In the genomic region with DNA sequence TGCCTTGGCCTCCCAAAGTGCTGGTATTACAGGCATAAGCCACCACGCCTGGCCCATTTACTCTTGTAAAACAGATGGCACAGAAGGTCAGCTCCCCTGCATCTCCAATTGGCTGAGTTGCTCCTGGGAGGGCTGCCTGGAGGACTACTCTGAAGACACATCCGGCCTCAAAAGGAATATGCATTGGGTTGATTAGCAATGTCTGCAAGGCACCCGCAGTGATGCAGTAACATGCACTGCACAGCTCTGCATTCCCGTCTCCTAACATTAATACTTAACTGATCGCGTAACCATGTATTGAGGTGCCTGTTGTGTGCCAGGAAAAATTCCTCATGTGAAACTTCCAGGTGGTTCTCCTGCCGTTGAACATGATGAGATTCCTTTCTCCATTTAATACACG, we compare ENCODE assay signal across 30 cellular contexts. TPM values are rescaled to one million over a fixed set of nuclear protein-coding genes. Genes with fewer than 3 reads are reported as not detected.
"Had no signal": no experiment of that assay in that cellular context is flagged by ENCODE, and none has a peak within 500 bp of the region (broad histone marks: within the 10 kb centered on the region; RNA-seq: fewer than 3 reads in every experiment).

No MANE protein-coding gene starts in this region.

- H3K9me3 ChIP-seq: ascending aorta had no signal

- H3K4me3 Mint-ChIP-seq: activated B cell treated with CpG ODN at 0.5 μM for 24 hours; activated CD4-positive, alpha-beta T cell treated with anti-CD3 and anti-CD28 coated beads, Interleukin-2, amount 10 ng/mL, durations not matched to agents 24 days and 14 days; activated naive CD8-positive, alpha-beta T cell treated with anti-CD3 and anti-CD28 coated beads, Interleukin-2, amount 50 U/mL, for 24 hours; activated T-cell treated with anti-CD3 and anti-CD28 coated beads, Interleukin-2, amount 50 U/mL, for 4 hours; T-helper 1 cell treated with Interleukin-12 subunit alpha and Interleukin-12 subunit beta and Interleukin-4 antibody, amounts not matched to agents 30 μg/mL and 1 μg/mL, for 36 hours had no signal

- H3K36me3 ChIP-seq: ascending aorta, brain microvascular endothelial cell, cardiac muscle cell, Peyer's patch, SJSA1 had no signal

- H3K4me1 ChIP-seq: ascending aorta had no signal

- H3K9me3 Mint-ChIP-seq: activated B cell treated with CpG ODN at 0.5 μM for 24 hours; activated CD4-positive, alpha-beta T cell treated with anti-CD3 and anti-CD28 coated beads, Interleukin-2, amount 10 ng/mL, durations not matched to agents 24 days and 14 days; activated naive CD4-positive, alpha-beta T cell treated with anti-CD3 and anti-CD28 coated beads, Interleukin-2, amount 50 U/mL, for 72 hours; activated naive CD8-positive, alpha-beta T cell treated with anti-CD3 and anti-CD28 coated beads, Interleukin-2, amount 50 U/mL, for 24 hours; activated T-cell treated with anti-CD3 and anti-CD28 coated beads, Interleukin-2, amount 50 U/mL, for 4 hours; T-helper 1 cell treated with Interleukin-12 subunit alpha and Interleukin-12 subunit beta and Interleukin-4 antibody, amounts not matched to agents 30 μg/mL and 1 μg/mL, for 36 hours had no signal

- H3K27ac ChIP-seq: ascending aorta, brain microvascular endothelial cell, cardiac muscle cell, Peyer's patch, RWPE1, SJSA1 had no signal

- H3K4me3 ChIP-seq: ascending aorta, cardiac muscle cell, Peyer's patch, SJSA1 had no signal

- H3K27ac Mint-ChIP-seq: activated B cell treated with CpG ODN at 0.5 μM for 24 hours; activated CD4-positive, alpha-beta T cell treated with anti-CD3 and anti-CD28 coated beads, Interleukin-2, amount 10 ng/mL, durations not matched to agents 24 days and 14 days; activated naive CD4-positive, alpha-beta T cell treated with anti-CD3 and anti-CD28 coated beads, Interleukin-2, amount 50 U/mL, for 72 hours; activated naive CD8-positive, alpha-beta T cell treated with anti-CD3 and anti-CD28 coated beads, Interleukin-2, amount 50 U/mL, for 24 hours; T-helper 1 cell treated with Interleukin-12 subunit alpha and Interleukin-12 subunit beta and Interleukin-4 antibody, amounts not matched to agents 30 μg/mL and 1 μg/mL, for 36 hours had no signal

- DNase-seq: activated B cell treated with CpG ODN at 0.5 μM for 24 hours; activated CD4-positive, alpha-beta T cell treated with anti-CD3 and anti-CD28 coated beads for 1 hour; activated CD4-positive, alpha-beta T cell treated with anti-CD3 and anti-CD28 coated beads, Interleukin-2, amount 10 ng/mL, durations not matched to agents 24 days and 14 days; activated CD4-positive, alpha-beta T cell treated with anti-CD3 and anti-CD28 coated beads, Interleukin-2, amount 50 U/mL, for 48 hours; activated CD8-positive, alpha-beta memory T cell treated with anti-CD3 and anti-CD28 coated beads for 24 hours; activated effector memory CD4-positive, alpha-beta T cell treated with anti-CD3 and anti-CD28 coated beads, Interleukin-2, amount 50 U/mL, for 16 hours; activated naive CD4-positive, alpha-beta T cell treated with Interleukin-2 at 50 U/mL for 16 hours; activated naive CD8-positive, alpha-beta T cell treated with anti-CD3 and anti-CD28 coated beads, Interleukin-2, amount 50 U/mL, for 24 hours; activated T-cell treated with anti-CD3 and anti-CD28 coated beads, Interleukin-2, amount 50 U/mL, for 4 hours; amniotic stem cell; brain microvascular endothelial cell; KG1; NCI-H1092; NCI-H1417; NCI-H1930; NCI-H2171 treated with DMSO at 0.1 percent for 48 hours; NCI-H226; NCI-H526; Peyer's patch; SHP77; SW 1271 had no signal

- H3K36me3 Mint-ChIP-seq: activated naive CD4-positive, alpha-beta T cell treated with anti-CD3 and anti-CD28 coated beads, Interleukin-2, amount 50 U/mL, for 72 hours had no signal

RNA-seq across cellular contexts. Expression of a gene that starts 5.0 kb away (rescaled TPM):
- total RNA-seq: activated B cell treated with CpG ODN at 0.5 μM for 24 hours; activated CD4-positive, alpha-beta T cell treated with anti-CD3 and anti-CD28 coated beads, Interleukin-2, amount 10 ng/mL, durations not matched to agents 24 days and 14 days; activated naive CD4-positive, alpha-beta T cell treated with anti-CD3 and anti-CD28 coated beads, Interleukin-2, amount 50 U/mL, for 72 hours; ascending aorta; LHCN-M2; M059J; NCI-H460 had no signal

RNA-seq across cellular contexts. Expression of a gene that starts 40.9 kb away (rescaled TPM):
- total RNA-seq: ascending aorta had no signal
